Comparison of ENCODE assay signal across 13 cellular contexts in the genomic region with DNA sequence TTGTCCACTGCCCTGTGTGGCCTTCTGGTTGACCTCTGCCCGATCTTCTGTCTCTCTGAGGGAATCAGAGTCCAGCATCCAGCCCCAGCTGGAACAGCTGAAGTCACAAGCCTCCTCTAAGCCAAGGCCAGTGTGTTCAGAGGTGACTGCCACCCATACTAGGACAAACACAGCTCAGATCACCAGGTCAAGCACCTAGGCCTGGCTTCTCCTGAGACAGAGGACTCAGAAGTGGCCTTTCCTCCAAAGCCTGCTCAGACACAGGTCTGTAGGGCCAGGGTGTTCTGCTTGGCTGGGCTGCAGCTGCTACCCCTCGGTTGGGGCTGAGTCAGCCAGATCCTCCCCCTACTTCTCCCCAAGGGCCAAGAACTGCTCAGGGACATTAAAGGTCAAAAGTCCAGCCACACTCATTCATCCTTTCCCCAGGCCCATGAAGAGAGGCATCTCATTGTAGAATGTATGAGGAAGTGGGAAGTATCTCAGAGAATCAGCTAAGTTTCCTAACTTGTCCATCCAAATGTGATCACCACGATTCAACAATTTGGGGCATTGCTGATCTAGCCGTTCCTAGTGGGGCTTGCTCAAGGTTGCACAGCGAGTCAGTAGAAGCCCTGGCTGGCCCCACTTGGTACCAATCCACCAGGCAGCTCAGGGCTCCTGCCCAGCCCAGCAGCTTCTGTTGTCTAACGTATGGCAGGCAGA. TPM values are rescaled to one million over a fixed set of nuclear protein-coding genes. Genes with fewer than 3 reads are reported as not detected.
DNase-seq lines count a peak whose midpoint lies in the region; ATAC-seq lines count a peak whose summit lies in the region.
"Had no signal": no experiment of that assay in that cellular context is flagged by ENCODE, and none has a peak within 500 bp of the region (broad histone marks: within the 10 kb centered on the region; RNA-seq: fewer than 3 reads in every experiment).

No MANE protein-coding gene starts in this region.

- H3K4me1 ChIP-seq in CD4-positive, alpha-beta memory T cell (ENCODE audit: insufficient read depth, low read length), result no peaks in the 10 kb centered on the region

- peaks cover 9 to 28% of the 10 kb centered on the region in 2 donors for H3K36me3 Mint-ChIP-seq in CD4-positive, alpha-beta memory T cell
- H3K36me3 Mint-ChIP-seq in dendritic cell treated with granulocyte-macrophage colony-stimulating factor and Interleukin-4, amounts not matched to agents 40 ng/mL and 50 ng/mL, for 4 days (ENCODE audit: low read depth), result peaks cover 82% of the 10 kb centered on the region
- H3K36me3 Mint-ChIP-seq in memory B cell, result peaks cover 10% of the 10 kb centered on the region

- no peaks in the 10 kb centered on the region for H3K9me3 Mint-ChIP-seq in CD4-positive, alpha-beta memory T cell
- no peaks in the 10 kb centered on the region for H3K9me3 Mint-ChIP-seq in dendritic cell treated with granulocyte-macrophage colony-stimulating factor and Interleukin-4, amounts not matched to agents 40 ng/mL and 50 ng/mL, for 4 days
- no peaks in the 10 kb centered on the region for H3K9me3 Mint-ChIP-seq in memory B cell

- H3K4me1 Mint-ChIP-seq in CD4-positive, alpha-beta memory T cell, result peaks cover 0 to 12% (median 4%) of the 10 kb centered on the region in 4 donors
- H3K4me1 Mint-ChIP-seq in dendritic cell treated with granulocyte-macrophage colony-stimulating factor and Interleukin-4, amounts not matched to agents 40 ng/mL and 50 ng/mL, for 4 days (ENCODE audit: low read depth), result peaks cover 39% of the 10 kb centered on the region
- H3K4me1 Mint-ChIP-seq in memory B cell, result no peaks in the 10 kb centered on the region

- no peaks in the 10 kb centered on the region for H3K27me3 ChIP-seq in CD4-positive, alpha-beta memory T cell (ENCODE audit: insufficient read depth, low read length)

- H3K27ac ChIP-seq in CD4-positive, alpha-beta memory T cell (ENCODE audit: low read depth, low read length), result no peak overlapping the region

- no peaks in the 10 kb centered on the region for H3K27me3 Mint-ChIP-seq in CD4-positive, alpha-beta memory T cell
- peaks cover 1% of the 10 kb centered on the region for H3K27me3 Mint-ChIP-seq in dendritic cell treated with granulocyte-macrophage colony-stimulating factor and Interleukin-4, amounts not matched to agents 40 ng/mL and 50 ng/mL, for 4 days
- H3K27me3 Mint-ChIP-seq in memory B cell, result no peaks in the 10 kb centered on the region

- no peak overlapping the region for H3K4me3 Mint-ChIP-seq in CD4-positive, alpha-beta memory T cell
- H3K4me3 Mint-ChIP-seq in dendritic cell treated with granulocyte-macrophage colony-stimulating factor and Interleukin-4, amounts not matched to agents 40 ng/mL and 50 ng/mL, for 4 days, result no peak overlapping the region
- H3K4me3 Mint-ChIP-seq in memory B cell, result no peak overlapping the region

- no peak overlapping the region for H3K4me3 ChIP-seq in CD4-positive, alpha-beta memory T cell (ENCODE audit: low read length in 2 of 2)

- no peaks in the 10 kb centered on the region for H3K9me3 ChIP-seq in CD4-positive, alpha-beta memory T cell (ENCODE audit: control insufficient read depth in 1 of 2, low read length in 2 of 2)

- POLR2A ChIA-PET in CD4-positive, alpha-beta memory T cell (lab: Charles Lee; ENCODE audit: partially characterized antibody), result no interaction called here

- ATAC-seq in memory B cell (ENCODE audit: low read depth) (no peak), esophagus mucosa (no peak)

- no peak for DNase-seq in CD4-positive, alpha-beta memory T cell
- peak; percentile 80 for DNase-seq in LHCN-M2 (ENCODE audit: low read depth)
- no peak for DNase-seq in memory B cell (ENCODE audit: low spot score in 2 of 2)
- no peak for DNase-seq in NCI-H446 treated with DMSO at 0.1 percent for 48 hours (lab: John Stamatoyannopoulos, UW)
- DNase-seq in NCI-H345 treated with DMSO at 0.1 percent for 48 hours (lab: John Stamatoyannopoulos, UW; ENCODE audit: unreplicated experiment), result no peak
- no peak for DNase-seq in dermis blood vessel endothelial cell
- DNase-seq: central memory CD4-positive, alpha-beta T cell; Karpas-422; SHP77 had no signal

- CTCF ChIA-PET in CD4-positive, alpha-beta memory T cell (lab: Charles Lee; ENCODE audit: partially characterized antibody), result interaction anchor here (1.9 to 4.2 kb wide), 2 partner anchors 18 kb away, joined by 6 to 19 read pairs; no protein-coding TSS in a partner anchor

- H3K36me3 ChIP-seq in CD4-positive, alpha-beta memory T cell (ENCODE audit: insufficient read depth, low read length), result peaks cover 8% of the 10 kb centered on the region

- intact Hi-C loops in CD4-positive, alpha-beta memory T cell (cut with micrococcal nuclease), result no loop called here
- intact Hi-C loops in dendritic cell treated with granulocyte-macrophage colony-stimulating factor and Interleukin-4, amounts not matched to agents 40 ng/mL and 50 ng/mL, for 4 days (cut with micrococcal nuclease), result no loop called here

- peak overlapping the region; percentile 24 to 65 (median 50) for H3K27ac Mint-ChIP-seq in CD4-positive, alpha-beta memory T cell
- peak overlapping the region; percentile 3 for H3K27ac Mint-ChIP-seq in dendritic cell treated with granulocyte-macrophage colony-stimulating factor and Interleukin-4, amounts not matched to agents 40 ng/mL and 50 ng/mL, for 4 days
- H3K27ac Mint-ChIP-seq in memory B cell, result peak overlapping the region; percentile 12

RNA-seq across cellular contexts. Expression of gene SLC46A1, which starts 7.6 kb away (rescaled TPM):
- total RNA-seq in CD4-positive, alpha-beta memory T cell, result 1 to 10 TPM; 2.4 to 2.6 TPM
- 1 to 10 TPM in 1 of 2 donors, not detected in 1; 2.3 TPM for polyA plus RNA-seq in CD4-positive, alpha-beta memory T cell
- total RNA-seq in LHCN-M2 (2014; rRNA removed) (1.0 and 1.2 TPM in 2 replicates), esophagus mucosa (1.7 TPM), dermis blood vessel endothelial cell (1.9 and 2.9 TPM in 2 replicates)
- polyA plus RNA-seq in LHCN-M2 (2012), result 3.6 TPM

RNA-seq across cellular contexts. Expression of gene SARM1, which starts 26.9 kb away (rescaled TPM):
- total RNA-seq in CD4-positive, alpha-beta memory T cell, result 10 to 100 TPM; 37.6 to 40.3 TPM
- 1 to 10 TPM; 7.3 to 9.7 TPM for polyA plus RNA-seq in CD4-positive, alpha-beta memory T cell
- total RNA-seq in LHCN-M2 (2014; rRNA removed), result 13.5 and 18.5 TPM in 2 replicates
- polyA plus RNA-seq in LHCN-M2 (2012), result 8.7 TPM
- total RNA-seq in esophagus mucosa, result 1.6 TPM
- total RNA-seq in dermis blood vessel endothelial cell, result 4.2 and 5.1 TPM in 2 replicates

RNA-seq across cellular contexts. Expression of gene VTN, which starts 28.3 kb away (rescaled TPM):
- under 1 TPM in 1 of 2 experiments, not detected in 1; 0.28 TPM for total RNA-seq in CD4-positive, alpha-beta memory T cell
- polyA plus RNA-seq in CD4-positive, alpha-beta memory T cell, result not detected
- total RNA-seq in LHCN-M2 (2014; rRNA removed) (0.40 TPM in 1 of 2 replicates, not detected in the other), esophagus mucosa (0.60 TPM), dermis blood vessel endothelial cell (0.14 and 0.34 TPM in 2 replicates)
- polyA plus RNA-seq in LHCN-M2 (2012), result 0.21 TPM

RNA-seq across cellular contexts. Expression of gene SEBOX, which starts 33.4 kb away (rescaled TPM):
- total RNA-seq in CD4-positive, alpha-beta memory T cell, result not detected
- not detected for polyA plus RNA-seq in CD4-positive, alpha-beta memory T cell
- not detected in 2 replicates for total RNA-seq in LHCN-M2 (2014; rRNA removed)
- polyA plus RNA-seq in LHCN-M2 (2012), result not detected
- total RNA-seq in esophagus mucosa, result not detected
- total RNA-seq in dermis blood vessel endothelial cell, result not detected in 2 replicates
- total RNA-seq: fibroblast of lung had no signal
- polyA plus RNA-seq: fibroblast of lung, neural cell had no signal

RNA-seq across cellular contexts. Expression of gene POLDIP2, which starts 41.1 kb away (rescaled TPM):
- 10 to 100 TPM; 27.8 to 28.7 TPM for total RNA-seq in CD4-positive, alpha-beta memory T cell
- 100 to 1,000 TPM in 1 of 2 donors, 10 to 100 TPM in 1; 67.8 to 125 TPM for polyA plus RNA-seq in CD4-positive, alpha-beta memory T cell
- total RNA-seq in LHCN-M2 (2014; rRNA removed) (121 and 127 TPM in 2 replicates), esophagus mucosa (81.1 TPM), dermis blood vessel endothelial cell (69.4 and 92.4 TPM in 2 replicates)
- polyA plus RNA-seq in LHCN-M2 (2012), result 108 TPM
